16 cellular contexts compared by ENCODE assay signal in the genomic region with DNA sequence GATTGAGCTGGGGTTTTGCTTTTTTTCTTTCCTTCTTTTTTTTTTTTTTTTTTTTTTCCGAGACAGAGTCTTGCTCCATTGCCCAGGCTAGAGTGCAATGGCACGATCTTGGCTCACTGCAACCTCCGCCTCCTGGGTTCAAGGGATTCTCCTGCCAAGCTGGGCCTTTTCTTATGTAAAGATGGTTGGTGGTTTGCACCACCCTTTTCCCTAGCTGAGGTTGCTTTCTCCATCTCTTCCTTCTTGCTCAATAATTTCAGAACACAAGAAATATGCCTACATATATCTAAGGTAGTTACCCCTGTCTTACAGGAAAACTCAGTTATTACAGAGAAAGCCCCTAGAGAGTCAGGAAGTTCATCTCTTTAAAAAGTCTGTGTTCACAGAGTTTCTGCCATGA. TPM values are rescaled to one million over a fixed set of nuclear protein-coding genes. Genes with fewer than 3 reads are reported as not detected.
DNase-seq lines count a peak whose midpoint lies in the region; ATAC-seq and TF ChIP-seq lines count a peak whose summit lies in the region.
"Had no signal": no experiment of that assay in that cellular context is flagged by ENCODE, and none has a peak within 500 bp of the region (broad histone marks: within the 10 kb centered on the region; RNA-seq: fewer than 3 reads in every experiment).

No MANE protein-coding gene starts in this region.

- 82% methylated on average over 3 of the region's 3 CpGs for WGBS in right cardiac atrium

- H3K9ac ChIP-seq in Loucy (ENCODE audit: low read depth, low read length, poor library complexity, severe bottlenecking), result peak overlapping the region; percentile 1

- no peaks in the 10 kb centered on the region for H3K9me2 ChIP-seq in Loucy (replicated peaks; ENCODE audit: low read depth, low read length)

- H4K20me1 ChIP-seq in Loucy (ENCODE audit: insufficient read depth, low read length, poor library complexity, severe bottlenecking), result peaks cover 54% of the 10 kb centered on the region

- TF ChIP-seq CTCF in Loucy (conservative IDR thresholded peaks at IDR 0.05; ENCODE audit: low read length), result no peak
- TF ChIP-seq CTCF in neutrophil (IDR thresholded peaks at IDR 0.05), result no peak

- H3K36me3 Mint-ChIP-seq in activated T-cell treated with anti-CD3 and anti-CD28 coated beads, Interleukin-2, amount 50 U/mL, for 24 hours (ENCODE audit: low read depth), result peaks cover 64% of the 10 kb centered on the region
- peaks cover 16 to 19% of the 10 kb centered on the region in 2 donors for H3K36me3 Mint-ChIP-seq in activated naive CD4-positive, alpha-beta T cell treated with anti-CD3 and anti-CD28 coated beads, Interleukin-2, amount 50 U/mL, for 72 hours

- peaks cover 91% of the 10 kb centered on the region for H3K79me2 ChIP-seq in Loucy (ENCODE audit: insufficient read depth, low read length)

- no peak overlapping the region for H3K4me3 ChIP-seq in Loucy (ENCODE audit: low read length, poor library complexity, severe bottlenecking)
- no peak overlapping the region for H3K4me3 ChIP-seq in neutrophil (ENCODE audit: low read depth in 1 of 2, low read length in 1 of 2)
- no peak overlapping the region for H3K4me3 ChIP-seq in right cardiac atrium (ENCODE audit: low read length)
- H3K4me3 ChIP-seq: cardiac muscle cell, K562, testis had no signal

- peaks cover 97% of the 10 kb centered on the region for H3K4me1 Mint-ChIP-seq in activated T-cell treated with anti-CD3 and anti-CD28 coated beads, Interleukin-2, amount 50 U/mL, for 24 hours (ENCODE audit: low read depth)

- peaks cover 86% of the 10 kb centered on the region for H3K4me1 ChIP-seq in Loucy (ENCODE audit: insufficient read depth, low read length, poor library complexity, severe bottlenecking)
- H3K4me1 ChIP-seq in neutrophil (ENCODE audit: control insufficient read depth in 1 of 2, insufficient read depth in 1 of 2, low read depth in 1 of 2, low read length in 1 of 2), result peaks cover 88 to 95% of the 10 kb centered on the region in 2 experiments
- H3K4me1 ChIP-seq in right cardiac atrium (ENCODE audit: control insufficient read depth, insufficient read depth, low read length), result no peaks in the 10 kb centered on the region

- peak in 1 of 2 donors; percentile 1 for ATAC-seq in activated naive CD4-positive, alpha-beta T cell treated with anti-CD3 and anti-CD28 coated beads, Interleukin-2, amount 50 U/mL, for 72 hours
- no peak for ATAC-seq in right cardiac atrium
- ATAC-seq: K562 had no signal

- peaks cover 10% of the 10 kb centered on the region; the same call in 1 of the 2 replicates for H3F3A ChIP-seq in Loucy (ENCODE audit: low read depth)

- no peak for DNase-seq in activated T-cell treated with anti-CD3 and anti-CD28 coated beads, Interleukin-2, amount 50 U/mL, for 24 hours
- no peak for DNase-seq in activated T-cell treated with anti-CD3 and anti-CD28 coated beads, Interleukin-2, amount 50 U/mL, for 48 hours
- DNase-seq in activated naive CD4-positive, alpha-beta T cell treated with anti-CD3 and anti-CD28 coated beads, Interleukin-2, amount 50 U/mL, for 72 hours (ENCODE audit: low spot score in 2 of 2), result no peak
- DNase-seq in NCI-H1092 (lab: John Stamatoyannopoulos, UW) (no peak), right cardiac atrium (no peak), posterior cingulate gyrus (no peak)
- DNase-seq: activated CD4-positive, alpha-beta T cell treated with anti-CD3 and anti-CD28 coated beads, Interleukin-2, amount 50 U/mL, for 1 hour; activated gamma-delta T cell treated with Interleukin-2 at 50 U/mL for 16 hours; head of caudate nucleus; mesendoderm; NCI-H1436; testis had no signal

- H3K4me3 Mint-ChIP-seq in activated T-cell treated with anti-CD3 and anti-CD28 coated beads, Interleukin-2, amount 50 U/mL, for 24 hours, result peak overlapping the region; percentile 40

- no peaks in the 10 kb centered on the region for H3K9me3 ChIP-seq in Loucy (ENCODE audit: insufficient read depth, low read depth, low read length)
- H3K9me3 ChIP-seq in neutrophil, result no peaks in the 10 kb centered on the region
- H3K9me3 ChIP-seq in right cardiac atrium (ENCODE audit: control insufficient read depth, low read length), result no peaks in the 10 kb centered on the region
- H3K9me3 ChIP-seq: testis had no signal

- H3K27me3 ChIP-seq in Loucy (ENCODE audit: insufficient read depth, low read length, poor library complexity, severe bottlenecking) (no peaks in the 10 kb centered on the region), neutrophil (no peaks in the 10 kb centered on the region), right cardiac atrium (ENCODE audit: control insufficient read depth, insufficient read depth) (no peaks in the 10 kb centered on the region)
- H3K27me3 ChIP-seq: testis had no signal

- H3K9me3 Mint-ChIP-seq in activated T-cell treated with anti-CD3 and anti-CD28 coated beads, Interleukin-2, amount 50 U/mL, for 24 hours, result no peaks in the 10 kb centered on the region
- no peaks in the 10 kb centered on the region for H3K9me3 Mint-ChIP-seq in activated naive CD4-positive, alpha-beta T cell treated with anti-CD3 and anti-CD28 coated beads, Interleukin-2, amount 50 U/mL, for 72 hours

- no peaks in the 10 kb centered on the region for H3K27me3 Mint-ChIP-seq in activated T-cell treated with anti-CD3 and anti-CD28 coated beads, Interleukin-2, amount 50 U/mL, for 24 hours

- peak overlapping the region; percentile 70 for H3K27ac ChIP-seq in neutrophil
- no peak overlapping the region for H3K27ac ChIP-seq in right cardiac atrium (ENCODE audit: low read length)
- H3K27ac ChIP-seq: cardiac muscle cell, testis had no signal

- H3K27ac Mint-ChIP-seq in activated T-cell treated with anti-CD3 and anti-CD28 coated beads, Interleukin-2, amount 50 U/mL, for 24 hours, result peak overlapping the region; percentile 96
- H3K27ac Mint-ChIP-seq in activated naive CD4-positive, alpha-beta T cell treated with anti-CD3 and anti-CD28 coated beads, Interleukin-2, amount 50 U/mL, for 72 hours, result peak overlapping the region; percentile 89 to 94

- peaks cover 6% of the 10 kb centered on the region; the same call in 1 of the 2 replicates for H3K36me3 ChIP-seq in Loucy (ENCODE audit: insufficient read depth, low read length)
- no peaks in the 10 kb centered on the region for H3K36me3 ChIP-seq in neutrophil
- H3K36me3 ChIP-seq: cardiac muscle cell had no signal

- no peak overlapping the region for H2AFZ ChIP-seq in Loucy (ENCODE audit: low read length)

- H3K4me2 ChIP-seq in Loucy (ENCODE audit: low read depth, low read length, poor library complexity, severe bottlenecking), result peak overlapping the region; percentile 96

- intact Hi-C loops in right cardiac atrium (cut with DNase I), result loop anchor here in 1 of 4 donors (10.0 kb wide), 1 partner anchor 93 kb away; no protein-coding TSS in a partner anchor
- intact Hi-C loops in posterior cingulate gyrus (cut with DNase I), result no loop called here

RNA-seq across cellular contexts. Expression of a gene that starts 7.0 kb away (rescaled TPM):
- 10 to 100 TPM; 44.0 to 46.2 TPM for total RNA-seq in activated naive CD4-positive, alpha-beta T cell treated with anti-CD3 and anti-CD28 coated beads, Interleukin-2, amount 50 U/mL, for 72 hours
- 10 to 100 TPM in 1 of 4 donors, 1 to 10 TPM in 3; 4.1 to 11.0 (median 6.0) TPM for total RNA-seq in right cardiac atrium
- polyA plus RNA-seq in right cardiac atrium, result 2.8 TPM
